In the genomic region with DNA sequence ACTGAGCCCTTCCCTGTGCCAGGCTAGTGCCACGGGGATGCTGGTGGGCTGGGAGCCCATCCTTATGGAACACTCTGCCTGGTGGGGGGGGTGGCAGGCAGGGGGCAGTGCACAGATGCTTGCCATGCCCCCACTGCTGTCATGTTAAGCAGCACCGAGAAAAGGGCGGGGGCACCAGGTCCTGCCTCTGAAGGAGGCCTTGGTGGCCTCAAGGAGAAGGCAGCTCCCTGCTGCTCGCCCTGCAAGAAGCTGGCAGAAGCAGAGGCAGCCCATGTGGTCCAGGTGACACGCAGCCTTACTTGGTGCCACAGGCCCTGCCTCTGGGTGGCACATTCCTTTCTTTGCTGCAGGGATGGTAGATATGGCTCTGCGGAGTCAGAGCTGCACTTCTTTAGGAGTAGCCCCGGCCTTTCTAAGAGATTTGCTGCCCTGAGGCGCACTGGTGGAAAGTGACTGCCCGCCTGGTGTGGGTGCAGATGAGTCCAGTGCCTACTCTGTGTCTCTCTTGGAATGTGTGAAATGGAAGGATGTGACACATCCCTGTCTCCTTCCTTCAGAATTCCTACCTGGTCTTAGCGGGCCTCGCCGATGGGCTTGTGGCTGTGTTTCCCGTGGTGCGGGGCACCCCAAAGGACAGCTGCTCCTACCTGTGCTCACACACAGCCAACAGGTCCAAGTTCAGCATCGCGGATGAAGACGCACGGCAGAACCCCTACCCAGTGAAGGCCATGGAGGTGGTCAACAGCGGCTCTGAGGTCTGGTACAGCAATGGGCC, we compare ENCODE assay signal across 19 cellular contexts.
DNase-seq lines count a peak whose midpoint lies in the region; ATAC-seq, FAIRE-seq and TF ChIP-seq lines count a peak whose summit lies in the region.
"Had no signal": no experiment of that assay in that cellular context is flagged by ENCODE, and none has a peak within 500 bp of the region (broad histone marks: within the 10 kb centered on the region; RNA-seq: fewer than 3 reads in every experiment).

No MANE protein-coding gene starts in this region.

- H3K27me3 ChIP-seq in RWPE2 (ENCODE audit: insufficient read depth, poor library complexity, severe bottlenecking), result no peaks in the 10 kb centered on the region
- no peaks in the 10 kb centered on the region for H3K27me3 ChIP-seq in neuronal stem cell (ENCODE audit: control insufficient read depth in 3 of 3, insufficient read depth in 3 of 3, low read depth in 1 of 3, low read length in 3 of 3)
- no peaks in the 10 kb centered on the region for H3K27me3 ChIP-seq in testis
- H3K27me3 ChIP-seq: BE2C had no signal

- TF ChIP-seq CTCF in RWPE2 (IDR thresholded peaks at IDR 0.05; ENCODE audit: poor library complexity, severe bottlenecking) (no peak), kidney (IDR thresholded peaks at IDR 0.05; ENCODE audit: borderline replicate concordance, extremely low read depth, insufficient read depth) (no peak), testis (IDR thresholded peaks at IDR 0.05) (no peak)

- no peak overlapping the region for H2AFZ ChIP-seq in neuronal stem cell (ENCODE audit: low read length)
- H2AFZ ChIP-seq: PC-9 had no signal

- H3K9me3 ChIP-seq in RWPE2 (ENCODE audit: severe bottlenecking), result no peaks in the 10 kb centered on the region
- H3K9me3 ChIP-seq in kidney (ENCODE audit: control insufficient read depth in 1 of 2, low read length in 2 of 2), result no peaks in the 10 kb centered on the region
- no peaks in the 10 kb centered on the region for H3K9me3 ChIP-seq in neuronal stem cell (replicated peaks in 1 of 2; ENCODE audit: control insufficient read depth in 2 of 2, insufficient read depth in 1 of 2, low read depth in 1 of 2, low read length in 2 of 2)
- no peaks in the 10 kb centered on the region for H3K9me3 ChIP-seq in testis
- H3K9me3 ChIP-seq: BE2C, HAP-1 had no signal

- intact Hi-C loops in kidney (cut with DNase I), result no loop called here
- intact Hi-C loops in testis (cut with DNase I; ENCODE audit: low total_unique reads), result no loop called here

- peak overlapping the region; percentile 77 for H3K18ac ChIP-seq in neuronal stem cell (ENCODE audit: low read length)

- no peak for TF ChIP-seq POLR2A in testis (IDR thresholded peaks at IDR 0.05)

- H3K27ac ChIP-seq in RWPE2 (ENCODE audit: poor library complexity, severe bottlenecking) (no peak overlapping the region), kidney (ENCODE audit: low read depth in 2 of 2, low read length in 2 of 2) (no peak overlapping the region), neuronal stem cell (replicated peaks; ENCODE audit: low read length) (no peak overlapping the region), testis (peak overlapping the region; percentile 17 to 55)
- H3K27ac ChIP-seq: PC-9, SK-N-MC had no signal

- H3K4me1 ChIP-seq in RWPE2 (ENCODE audit: insufficient read depth, poor library complexity, severe bottlenecking) (peaks cover 13% of the 10 kb centered on the region), kidney (ENCODE audit: control insufficient read depth in 1 of 2, insufficient read depth in 1 of 2, low read depth in 1 of 2, low read length in 2 of 2) (no peaks in the 10 kb centered on the region), neuronal stem cell (ENCODE audit: control insufficient read depth in 2 of 2, insufficient read depth in 1 of 2, low read depth in 1 of 2, low read length in 2 of 2) (peaks cover 33 to 42% of the 10 kb centered on the region in 2 donors), testis (peaks cover 45% of the 10 kb centered on the region)
- H3K4me1 ChIP-seq: HAP-1 had no signal

- no peak overlapping the region for H3K4ac ChIP-seq in neuronal stem cell (ENCODE audit: low read length)

- H3K79me1 ChIP-seq in neuronal stem cell (ENCODE audit: low read depth, low read length), result no peaks in the 10 kb centered on the region

- H3K23ac ChIP-seq in neuronal stem cell (ENCODE audit: low read depth, low read length, poor library complexity), result peak overlapping the region; percentile 20

- no peak overlapping the region for H3K4me2 ChIP-seq in neuronal stem cell (ENCODE audit: insufficient read depth, low read length, poor library complexity, severe bottlenecking)
- H3K4me2 ChIP-seq: PC-9 had no signal

- WGBS in neuronal stem cell (ENCODE audit: extremely low coverage in 2 of 2, insufficient read length in 2 of 2, insufficient replicate concordance in 1 of 2), 2 donors, result no CpG with 5 or more reads among the region's 19 CpGs
- WGBS in testis, 2 donors, result 92 to 93% methylated on average over 12 to 19 of the region's 19 CpGs

- peak; percentile 70 for DNase-seq in RWPE2 (ENCODE audit: low spot score)
- peak; percentile 53 for DNase-seq in kidney
- DNase-seq in neuronal stem cell (ENCODE audit: low spot score), result no peak
- DNase-seq in testis, result no peak
- no peak for DNase-seq in NCI-H2171 (lab: John Stamatoyannopoulos, UW)
- DNase-seq in activated T-cell treated with anti-CD3 and anti-CD28 coated beads, Interleukin-2, amount 50 U/mL, for 48 hours, result no peak
- DNase-seq: Calu3; CD4-positive, alpha-beta T cell; DMS53; KG1; NCI-H1417 treated with DMSO at 0.1 percent for 48 hours; NCI-H1930; PC-9 had no signal

- H2BK12ac ChIP-seq in neuronal stem cell (ENCODE audit: low read length), result peak overlapping the region; percentile 24

- no peak overlapping the region for H3K4me3 ChIP-seq in RWPE2 (ENCODE audit: severe bottlenecking)
- H3K4me3 ChIP-seq in kidney (ENCODE audit: low read length in 2 of 2), result no peak overlapping the region
- no peak overlapping the region for H3K4me3 ChIP-seq in neuronal stem cell (ENCODE audit: low read length in 2 of 2)
- H3K4me3 ChIP-seq in testis, result no peak overlapping the region
- H3K4me3 ChIP-seq: HAP-1, PC-9, SK-N-MC had no signal

- peaks cover 8% of the 10 kb centered on the region for H3K36me3 ChIP-seq in RWPE2 (ENCODE audit: low read depth)
- H3K36me3 ChIP-seq in kidney (ENCODE audit: control insufficient read depth in 1 of 2, insufficient read depth in 2 of 2, low read length in 2 of 2), result no peaks in the 10 kb centered on the region
- H3K36me3 ChIP-seq in neuronal stem cell (replicated peaks in 1 of 2; ENCODE audit: control insufficient read depth in 2 of 2, insufficient read depth in 2 of 2, low read length in 2 of 2), result no peaks in the 10 kb centered on the region
- no peaks in the 10 kb centered on the region for H3K36me3 ChIP-seq in testis (ENCODE audit: low read depth, missing control alignments)
- H3K36me3 ChIP-seq: BE2C, HAP-1 had no signal

- peak overlapping the region; percentile 67 for H4K91ac ChIP-seq in neuronal stem cell (ENCODE audit: low read depth, low read length, poor library complexity)

- H2AK5ac ChIP-seq in neuronal stem cell (ENCODE audit: low read depth, low read length), result peak overlapping the region; percentile 13

- H4K8ac ChIP-seq in neuronal stem cell (ENCODE audit: low read depth, low read length), result no peak overlapping the region

- no peak overlapping the region for H3K9ac ChIP-seq in kidney (ENCODE audit: low read length in 2 of 2)
- peak overlapping the region; percentile 38 for H3K9ac ChIP-seq in neuronal stem cell (ENCODE audit: low read depth, low read length, poor library complexity)

- FAIRE-seq in kidney (lab: Jason Lieb, UNC), result no peak
- FAIRE-seq: GM19239 had no signal

- H3K14ac ChIP-seq in neuronal stem cell (ENCODE audit: low read length), result peak overlapping the region; percentile 85

- H2BK5ac ChIP-seq in neuronal stem cell (ENCODE audit: low read length), result no peak overlapping the region

- ATAC-seq in RWPE2 (ENCODE audit: low read depth), result no peak
- ATAC-seq in GM21367 (IDR thresholded peaks at IDR 0.05; ENCODE audit: unreplicated experiment), result no peak
- no peak for ATAC-seq in HG02642 (IDR thresholded peaks at IDR 0.05; ENCODE audit: poor library complexity, unreplicated experiment)

- peak overlapping the region; percentile 44 for H2BK15ac ChIP-seq in neuronal stem cell (ENCODE audit: low read length)

- H2BK120ac ChIP-seq in neuronal stem cell (ENCODE audit: low read depth, low read length), result no peak overlapping the region

Comparison
In these comparisons a context has a peak if more than half of its experiments do, and no peak if none do; other contexts are left out.
1. DNase-seq: peak in RWPE2 (single experiment) and kidney (single experiment); none in neuronal stem cell (single experiment), testis (single experiment), NCI-H2171 (single experiment) and activated T-cell treated with anti-CD3 and anti-CD28 coated beads, Interleukin-2, amount 50 U/mL, for 48 hours (0 of 2).
2. H3K27ac ChIP-seq: peak in testis (2 of 2); none in RWPE2 (single experiment), kidney (0 of 2) and neuronal stem cell (single experiment).